In the genomic region with DNA sequence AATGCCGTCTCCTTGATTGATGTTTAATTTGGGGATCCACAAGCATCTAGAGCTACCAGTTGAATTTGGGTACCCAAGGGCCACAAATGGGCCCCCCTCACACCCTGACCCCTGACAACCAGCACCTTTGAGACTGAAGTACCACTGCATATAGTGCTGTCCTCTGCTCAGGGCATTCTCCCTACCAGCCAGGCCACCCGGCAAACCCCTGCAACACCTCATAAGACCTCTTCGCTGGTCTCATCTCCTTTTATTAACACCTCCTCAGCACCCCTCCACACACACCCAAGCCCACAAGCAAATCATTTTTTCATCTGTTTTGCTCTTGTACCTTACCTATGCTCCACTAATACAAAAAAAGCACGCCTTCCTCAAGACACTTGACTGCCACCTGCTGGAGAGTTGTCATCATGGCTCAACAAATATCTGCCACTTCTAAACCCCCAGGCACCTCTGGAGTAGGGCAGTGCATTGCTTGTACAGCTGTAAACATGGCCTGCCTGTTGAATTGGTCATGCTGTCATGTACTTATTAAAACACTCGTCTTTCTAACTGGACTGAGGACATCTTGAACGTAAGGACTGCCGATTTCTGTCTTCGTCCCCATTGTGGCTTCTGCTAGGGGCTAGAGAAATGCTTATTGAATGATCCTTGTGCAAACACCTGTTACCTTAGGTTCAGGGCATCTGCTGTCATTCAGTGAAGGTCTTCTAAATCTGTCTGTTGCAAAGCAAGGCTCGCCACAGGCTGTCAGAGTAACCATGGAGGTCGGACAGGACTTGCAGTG, we compare ENCODE assay signal across 8 cellular contexts.
DNase-seq lines count a peak whose midpoint lies in the region; ATAC-seq lines count a peak whose summit lies in the region.

No MANE protein-coding gene starts in this region.

- H3K9me3 Mint-ChIP-seq in T-helper 2 cell treated with Interferon-gamma antibody and Interleukin-4, amounts not matched to agents 5 μg/mL and 100 μg/mL, for 36 hours, result no peaks in the 10 kb centered on the region

- no peak for ATAC-seq in GM18873 (IDR thresholded peaks at IDR 0.05; ENCODE audit: low FRiP score, unreplicated experiment)

- no peaks in the 10 kb centered on the region for H3K36me3 Mint-ChIP-seq in T-helper 2 cell treated with Interferon-gamma antibody and Interleukin-4, amounts not matched to agents 5 μg/mL and 100 μg/mL, for 36 hours (ENCODE audit: low read depth)

- H3K4me1 Mint-ChIP-seq in T-helper 2 cell treated with Interferon-gamma antibody and Interleukin-4, amounts not matched to agents 5 μg/mL and 100 μg/mL, for 36 hours (ENCODE audit: low read depth), result peaks cover 22% of the 10 kb centered on the region

- no peaks in the 10 kb centered on the region for H3K27me3 Mint-ChIP-seq in T-helper 2 cell treated with Interferon-gamma antibody and Interleukin-4, amounts not matched to agents 5 μg/mL and 100 μg/mL, for 36 hours (ENCODE audit: low read depth)

- DNase-seq in Daoy (ENCODE audit: low read depth) (peak; percentile 75), H7 (peak; percentile 76), NCI-H1417 (lab: John Stamatoyannopoulos, UW) (peak; percentile 48 to 88 (median 87)), amniotic stem cell (lab: John Stamatoyannopoulos, UW) (peak; percentile 70), hippocampal formation (lab: John Stamatoyannopoulos, UW) (peak; percentile 42), smooth muscle cell of the brain vasculature (ENCODE audit: low read depth, low spot score) (peak; percentile 62)
- DNase-seq in T-helper 2 cell treated with Interferon-gamma antibody and Interleukin-4, amounts not matched to agents 5 μg/mL and 100 μg/mL, for 36 hours (ENCODE audit: low spot score), result peak; percentile 32

- H3K4me3 Mint-ChIP-seq in T-helper 2 cell treated with Interferon-gamma antibody and Interleukin-4, amounts not matched to agents 5 μg/mL and 100 μg/mL, for 36 hours, result no peak overlapping the region

- no peak overlapping the region for H3K27ac Mint-ChIP-seq in T-helper 2 cell treated with Interferon-gamma antibody and Interleukin-4, amounts not matched to agents 5 μg/mL and 100 μg/mL, for 36 hours

- no peaks in the 10 kb centered on the region for H3K36me3 ChIP-seq in H7 (replicated peaks; ENCODE audit: control insufficient read depth, insufficient read depth, low read length)

- H3K27me3 ChIP-seq in H7 (ENCODE audit: control insufficient read depth, insufficient read depth, low read length), result no peaks in the 10 kb centered on the region

- no peak overlapping the region for H3K4me3 ChIP-seq in H7 (ENCODE audit: insufficient read depth, low read depth, low read length)

Comparison
In these comparisons a context has a peak if more than half of its experiments do, and no peak if none do; other contexts are left out.
1. DNase-seq: peak in every context shown above with its lines; median percentile 87 in NCI-H1417; 76 in H7; 75 in Daoy; 70 in amniotic stem cell; 62 in smooth muscle cell of the brain vasculature; 42 in hippocampal formation; 32 in T-helper 2 cell treated with Interferon-gamma antibody and Interleukin-4, amounts not matched to agents 5 μg/mL and 100 μg/mL, for 36 hours.